Comparison of ENCODE assay signal across 9 cellular contexts in genomic region chr12:65822732-65823480, GRCh38. TPM values are rescaled to one million over a fixed set of nuclear protein-coding genes. Genes with fewer than 3 reads are reported as not detected.
DNase-seq lines count a peak whose midpoint lies in the region; ATAC-seq and TF ChIP-seq lines count a peak whose summit lies in the region.
"Had no signal": no experiment of that assay in that cellular context is flagged by ENCODE, and none has a peak within 500 bp of the region (broad histone marks: within the 10 kb centered on the region; RNA-seq: fewer than 3 reads in every experiment).

No MANE protein-coding gene starts in this region.

- peaks cover 6% of the 10 kb centered on the region for H3K79me1 ChIP-seq in mesenchymal stem cell (replicated peaks; ENCODE audit: low read length, poor library complexity, severe bottlenecking)

- H3K4me3 ChIP-seq in breast epithelium = peak overlapping the region in 2 of 3 donors; percentile 58 to 66
- peak overlapping the region in 1 of 2 experiments; percentile 83 for H3K4me3 ChIP-seq in mesenchymal stem cell (ENCODE audit: insufficient read depth in 1 of 2, low read depth in 1 of 2, low read length in 2 of 2)
- peak overlapping the region in 2 of 4 donors; percentile 38 to 58 for H3K4me3 ChIP-seq in sigmoid colon
- no peak overlapping the region for H3K4me3 ChIP-seq in prostate gland
- H3K4me3 ChIP-seq: K562 had no signal

- peak; percentile 79 for DNase-seq in D341Med (ENCODE audit: low spot score)
- DNase-seq in KBM-7 = peak; percentile 90
- DNase-seq in breast epithelium (ENCODE audit: low spot score in 2 of 2) = no peak
- peak; percentile 75 for DNase-seq in mesenchymal stem cell
- no peak for DNase-seq in omental fat pad (ENCODE audit: low spot score)
- DNase-seq in sigmoid colon = no peak
- no peak for DNase-seq in prostate gland (ENCODE audit: low spot score)

- no peak overlapping the region for H3K23ac ChIP-seq in mesenchymal stem cell (ENCODE audit: low read length in 2 of 2)

- no peaks in the 10 kb centered on the region for H3K9me3 ChIP-seq in breast epithelium
- H3K9me3 ChIP-seq in mesenchymal stem cell (ENCODE audit: control insufficient read depth, low read length) = no peaks in the 10 kb centered on the region
- no peaks in the 10 kb centered on the region for H3K9me3 ChIP-seq in sigmoid colon
- H3K9me3 ChIP-seq in prostate gland = no peaks in the 10 kb centered on the region

- peak overlapping the region; percentile 100 for H3K9ac ChIP-seq in mesenchymal stem cell (ENCODE audit: low read length)

- H2AK5ac ChIP-seq in mesenchymal stem cell (ENCODE audit: low read length, severe bottlenecking) = no peak overlapping the region

- H3K18ac ChIP-seq in mesenchymal stem cell (ENCODE audit: low read depth in 1 of 2, low read length in 2 of 2) = no peak overlapping the region

- H3K27ac ChIP-seq in breast epithelium = no peak overlapping the region
- H3K27ac ChIP-seq in mesenchymal stem cell (ENCODE audit: low read length, poor library complexity, severe bottlenecking) = peak overlapping the region; percentile 82
- no peak overlapping the region for H3K27ac ChIP-seq in sigmoid colon
- no peak overlapping the region for H3K27ac ChIP-seq in prostate gland

- no peak overlapping the region for H4K91ac ChIP-seq in mesenchymal stem cell (ENCODE audit: low read length)

- H2BK5ac ChIP-seq in mesenchymal stem cell (ENCODE audit: low read depth, low read length, poor library complexity, severe bottlenecking) = no peak overlapping the region

- H3K4ac ChIP-seq in mesenchymal stem cell (ENCODE audit: low read depth in 1 of 2, low read length in 2 of 2) = no peak overlapping the region

- 0% methylated on average over 17 of the region's 18 CpGs for WGBS in mesenchymal stem cell
- 1 to 5% methylated on average over 18 of the region's 18 CpGs for WGBS in sigmoid colon, 2 donors
- WGBS in prostate gland = 8% methylated on average over 18 of the region's 18 CpGs

- H3K4me1 ChIP-seq in breast epithelium (peaks cover 0 to 5% of the 10 kb centered on the region in 2 donors), mesenchymal stem cell (ENCODE audit: control insufficient read depth, insufficient read depth, low read depth, low read length) (peaks cover 5% of the 10 kb centered on the region), sigmoid colon (peaks cover 0 to 37% (median 36%) of the 10 kb centered on the region in 4 donors), prostate gland (replicated peaks) (peaks cover 5% of the 10 kb centered on the region)

- no peak overlapping the region for H2BK15ac ChIP-seq in mesenchymal stem cell (ENCODE audit: low read depth, poor library complexity, severe bottlenecking)

- TF ChIP-seq CTCF in breast epithelium (IDR thresholded peaks at IDR 0.05) = no peak
- no peak for TF ChIP-seq CTCF in omental fat pad (IDR thresholded peaks at IDR 0.05)
- no peak for TF ChIP-seq CTCF in sigmoid colon (IDR thresholded peaks at IDR 0.05)
- TF ChIP-seq CTCF in prostate gland (IDR thresholded peaks at IDR 0.05) = no peak

- H4K8ac ChIP-seq in mesenchymal stem cell (ENCODE audit: low read length) = no peak overlapping the region

- no peak overlapping the region for H3K14ac ChIP-seq in mesenchymal stem cell (ENCODE audit: low read length in 2 of 2)

- H3K36me3 ChIP-seq in breast epithelium (no peaks in the 10 kb centered on the region), mesenchymal stem cell (ENCODE audit: control insufficient read depth in 1 of 2, insufficient read depth in 2 of 2, low read depth in 1 of 2, low read length in 2 of 2) (peaks cover 0 to 8% of the 10 kb centered on the region in 2 experiments), sigmoid colon (no peaks in the 10 kb centered on the region), prostate gland (no peaks in the 10 kb centered on the region)

- intact Hi-C loops in breast epithelium (cut with DNase I; ENCODE audit: low total_unique reads) = no loop called here
- intact Hi-C loops in sigmoid colon (cut with DNase I) = loop anchor here (5.0 kb wide), 1 partner anchor 59 kb away; no protein-coding TSS in a partner anchor
- intact Hi-C loops in prostate gland (cut with DNase I) = no loop called here

- in situ Hi-C loops in KBM-7 (cut with MboI; ENCODE audit: low pct_unique_long_range_greater_than_20kb, low sequenced_read_pairs) = no loop called here

- TF ChIP-seq POLR2A in breast epithelium (IDR thresholded peaks at IDR 0.05) (no peak), sigmoid colon (IDR thresholded peaks at IDR 0.05) (no peak), prostate gland (IDR thresholded peaks at IDR 0.05) (no peak)

- no peak overlapping the region for H2AFZ ChIP-seq in mesenchymal stem cell (ENCODE audit: low read depth, low read length)

- H2BK12ac ChIP-seq in mesenchymal stem cell (ENCODE audit: low read length in 2 of 2) = peak overlapping the region in 1 of 2 experiments; percentile 17

- no peak for TF ChIP-seq EP300 in sigmoid colon (IDR thresholded peaks at IDR 0.05)

- H2BK120ac ChIP-seq in mesenchymal stem cell (ENCODE audit: low read depth, low read length) = no peak overlapping the region

- peak overlapping the region; percentile 83 for H3K4me2 ChIP-seq in mesenchymal stem cell (ENCODE audit: low read length, poor library complexity, severe bottlenecking)

- ATAC-seq in omental fat pad (ENCODE audit: low FRiP score) = no peak
- no peak for ATAC-seq in HG02938 (IDR thresholded peaks at IDR 0.05; ENCODE audit: unreplicated experiment)
- ATAC-seq: K562 had no signal

- H3K27me3 ChIP-seq in breast epithelium = peaks cover 0 to 58% of the 10 kb centered on the region in 2 donors
- H3K27me3 ChIP-seq in mesenchymal stem cell (ENCODE audit: control insufficient read depth in 1 of 2, insufficient read depth in 1 of 2, low read length in 2 of 2) = no peaks in the 10 kb centered on the region
- H3K27me3 ChIP-seq in sigmoid colon = peaks cover 43 to 100% (median 68%) of the 10 kb centered on the region in 3 donors
- peaks cover 5% of the 10 kb centered on the region for H3K27me3 ChIP-seq in prostate gland (replicated peaks; ENCODE audit: insufficient read depth)

RNA-seq across cellular contexts. Expression of gene HMGA2, which starts 1.4 kb away (rescaled TPM):
- total RNA-seq in breast epithelium (under 1 TPM in 1 of 3 donors, not detected in 2; 0.16 TPM), omental fat pad (1 to 10 TPM in 1 of 4 donors, not detected in 3; 1.6 TPM), sigmoid colon (under 1 TPM in 3 of 4 donors, not detected in 1; under 0.01 to 0.54 (median 0.36) TPM), prostate gland (under 1 TPM; 0.09 to 0.28 TPM)
- polyA plus RNA-seq in mesenchymal stem cell (2013, experiment 1 of 2) = 146 TPM
- 149 TPM for polyA plus RNA-seq in mesenchymal stem cell (2013, experiment 2 of 2)
- polyA plus RNA-seq in sigmoid colon = 1 to 10 TPM; 1.6 to 1.8 (median 1.6) TPM

Comparison
In these comparisons a context has a peak if more than half of its experiments do, and no peak if none do; other contexts are left out.
1. DNase-seq: peak in D341Med (single experiment), KBM-7 (single experiment) and mesenchymal stem cell (single experiment); none in breast epithelium (0 of 2), omental fat pad (single experiment), sigmoid colon (single experiment) and prostate gland (single experiment).
2. H3K4me3 ChIP-seq: peak in breast epithelium (2 of 3); none in prostate gland (0 of 2).